In genomic region chr22:28689796-28690195, GRCh38 we compare ENCODE assay signal across 4 cellular contexts. TPM values are rescaled to one million over a fixed set of nuclear protein-coding genes. Genes with fewer than 3 reads are reported as not detected.
DNase-seq lines count a peak whose midpoint lies in the region; TF ChIP-seq lines count a peak whose summit lies in the region.
"Not testable (repeated sequence)": the region's sequence is repeated elsewhere in the genome, so short reads cannot be mapped to it uniquely, and the experiment has no call there.

No MANE protein-coding gene starts in this region.

- not testable (repeated sequence) for H3K9me3 ChIP-seq in Karpas-422 (ENCODE audit: low read length); neuronal stem cell (replicated peaks in 1 of 2; ENCODE audit: control insufficient read depth in 2 of 2, insufficient read depth in 1 of 2, low read depth in 1 of 2, low read length in 2 of 2); thyroid gland

- not testable (repeated sequence) for H3K23ac ChIP-seq in neuronal stem cell (ENCODE audit: low read depth, low read length, poor library complexity)

- not testable (repeated sequence) for H2BK120ac ChIP-seq in neuronal stem cell (ENCODE audit: low read depth, low read length)

- not testable (repeated sequence) for H3K4me2 ChIP-seq in Karpas-422 (ENCODE audit: low read depth, low read length, poor library complexity, severe bottlenecking); neuronal stem cell (ENCODE audit: insufficient read depth, low read length, poor library complexity, severe bottlenecking)

- not testable (repeated sequence) for H4K8ac ChIP-seq in neuronal stem cell (ENCODE audit: low read depth, low read length)

- not testable (repeated sequence) for H3K27me3 ChIP-seq in Karpas-422 (ENCODE audit: low read length); neuronal stem cell (ENCODE audit: control insufficient read depth in 3 of 3, insufficient read depth in 3 of 3, low read depth in 1 of 3, low read length in 3 of 3); thyroid gland

- H2BK5ac ChIP-seq in neuronal stem cell (ENCODE audit: low read length) = not testable (repeated sequence)

- H3K4me3 Mint-ChIP-seq in nephron progenitor cell = not testable (repeated sequence)

- H3K4me3 ChIP-seq in Karpas-422 (ENCODE audit: low read length); neuronal stem cell (ENCODE audit: low read length in 2 of 2); thyroid gland (replicated peaks in 1 of 3): not testable (repeated sequence)

- not testable (repeated sequence) for H3K4me1 ChIP-seq in Karpas-422 (ENCODE audit: low read length); neuronal stem cell (ENCODE audit: control insufficient read depth in 2 of 2, insufficient read depth in 1 of 2, low read depth in 1 of 2, low read length in 2 of 2)
- peaks cover 12 to 14% of the 10 kb centered on the region in 2 donors for H3K4me1 ChIP-seq in thyroid gland

- not testable (repeated sequence) for H3K9ac ChIP-seq in Karpas-422 (ENCODE audit: low read length); neuronal stem cell (ENCODE audit: low read depth, low read length, poor library complexity)

- peak overlapping the region; percentile 21 for H3K27ac Mint-ChIP-seq in nephron progenitor cell

- TF ChIP-seq POLR2A in thyroid gland (IDR thresholded peaks at IDR 0.05) = not testable (repeated sequence)

- peaks cover 36% of the 10 kb centered on the region for H3K36me3 Mint-ChIP-seq in nephron progenitor cell (ENCODE audit: low read depth)

- H2AK5ac ChIP-seq in neuronal stem cell (ENCODE audit: low read depth, low read length) = not testable (repeated sequence)

- H4K20me1 ChIP-seq in Karpas-422 (ENCODE audit: insufficient read depth, low read depth, low read length) = not testable (repeated sequence)

- not testable (repeated sequence) for H3K27me3 Mint-ChIP-seq in nephron progenitor cell (ENCODE audit: low read depth, poor library complexity)

- not testable (repeated sequence) for H2BK15ac ChIP-seq in neuronal stem cell (ENCODE audit: low read length)

- TF ChIP-seq CTCF in nephron progenitor cell (IDR thresholded peaks at IDR 0.05); thyroid gland (IDR thresholded peaks at IDR 0.05): not testable (repeated sequence)

- not testable (repeated sequence) for H3K14ac ChIP-seq in neuronal stem cell (ENCODE audit: low read length)

- H3K79me2 ChIP-seq in Karpas-422 (ENCODE audit: low read length) = not testable (repeated sequence)

- DNase-seq in Karpas-422 = peak; percentile 16
- DNase-seq in nephron progenitor cell; neuronal stem cell (ENCODE audit: low spot score): not testable (repeated sequence)
- DNase-seq in thyroid gland = peak; percentile 48 to 62

- H3K4me1 Mint-ChIP-seq in nephron progenitor cell = peaks cover 27% of the 10 kb centered on the region

- not testable (repeated sequence) for H3K9me2 ChIP-seq in Karpas-422 (replicated peaks; ENCODE audit: insufficient read depth, low read length)

- no CpG with 5 or more reads among the region's 2 CpGs for WGBS in neuronal stem cell (ENCODE audit: extremely low coverage in 2 of 2, insufficient read length in 2 of 2, insufficient replicate concordance in 1 of 2), 2 donors
- WGBS in thyroid gland, 2 donors = 83 to 87% methylated on average over 2 of the region's 2 CpGs

- H3K9me3 Mint-ChIP-seq in nephron progenitor cell = not testable (repeated sequence)

- H2BK12ac ChIP-seq in neuronal stem cell (ENCODE audit: low read length) = not testable (repeated sequence)

- H3K18ac ChIP-seq in neuronal stem cell (ENCODE audit: low read length) = not testable (repeated sequence)

- not testable (repeated sequence) for H3K79me1 ChIP-seq in neuronal stem cell (ENCODE audit: low read depth, low read length)

- not testable (repeated sequence) for H4K91ac ChIP-seq in neuronal stem cell (ENCODE audit: low read depth, low read length, poor library complexity)

- H3K36me3 ChIP-seq in Karpas-422 (ENCODE audit: insufficient read depth, low read length); thyroid gland: not testable (repeated sequence)
- H3K36me3 ChIP-seq in neuronal stem cell (replicated peaks in 1 of 2; ENCODE audit: control insufficient read depth in 2 of 2, insufficient read depth in 2 of 2, low read length in 2 of 2) = peaks cover 0 to 33% of the 10 kb centered on the region in 2 donors

- H2AFZ ChIP-seq in Karpas-422 (ENCODE audit: low read length); neuronal stem cell (ENCODE audit: low read length): not testable (repeated sequence)

- intact Hi-C loops in thyroid gland (cut with DNase I) = not testable (repeated sequence)

- H3K27ac ChIP-seq in Karpas-422 (ENCODE audit: low read length); thyroid gland: not testable (repeated sequence)
- peak overlapping the region; percentile 68 for H3K27ac ChIP-seq in neuronal stem cell (replicated peaks; ENCODE audit: low read length)

- H3K4ac ChIP-seq in neuronal stem cell (ENCODE audit: low read length) = not testable (repeated sequence)

RNA-seq across cellular contexts. Expression of gene TTC28, which starts 10.2 kb away (rescaled TPM):
- 11.2 and 12.4 TPM in 2 replicates for total RNA-seq in Karpas-422 (2014; rRNA removed; shearing (Covaris generic); ENCODE audit: low replicate concordance)
- 13.9 TPM for polyA plus RNA-seq in neuronal stem cell (2013, experiment 1 of 2)
- 14.4 TPM for polyA plus RNA-seq in neuronal stem cell (2013, experiment 2 of 2)
- total RNA-seq in thyroid gland = 10 to 100 TPM; 49.8 to 99.7 (median 79.7) TPM

RNA-seq across cellular contexts. Expression of gene CHEK2, which starts 51.8 kb away (rescaled TPM):
- 31.7 and 36.2 TPM in 2 replicates for total RNA-seq in Karpas-422 (2014; rRNA removed; shearing (Covaris generic); ENCODE audit: low replicate concordance)
- 28.1 TPM for polyA plus RNA-seq in neuronal stem cell (2013, experiment 1 of 2)
- 30.7 TPM for polyA plus RNA-seq in neuronal stem cell (2013, experiment 2 of 2)
- 10 to 100 TPM in 2 of 4 donors, 1 to 10 TPM in 2; 7.1 to 16.0 (median 9.4) TPM for total RNA-seq in thyroid gland

RNA-seq across cellular contexts. Expression of gene HSCB, which starts 52.0 kb away (rescaled TPM):
- 20.7 and 24.1 TPM in 2 replicates for total RNA-seq in Karpas-422 (2014; rRNA removed; shearing (Covaris generic); ENCODE audit: low replicate concordance)
- polyA plus RNA-seq in neuronal stem cell (2013, experiment 1 of 2) = 16.8 TPM
- polyA plus RNA-seq in neuronal stem cell (2013, experiment 2 of 2) = 16.6 TPM
- total RNA-seq in thyroid gland = 10 to 100 TPM; 10.7 to 30.6 (median 25.6) TPM
